1 cellular context compared by ENCODE assay signal in genomic region chr3:190345027-190345821, GRCh38.
A peak's percentile ranks its signal among the peaks of the same experiment; 100 is the strongest.
TF ChIP-seq lines count a peak whose summit lies in the region.

No MANE protein-coding gene starts in this region.

TF ChIP-seq in GM12878, 131 proteins besides CTCF, POLR2A, EP300 and RAD21 (continued from another document):
- no peak for TF ChIP-seq ZBTB33 (IDR thresholded peaks at IDR 0.05)
- 0 out of 2 replicates have a peak, but pooled peaks have one; percentile 18 for TF ChIP-seq RELB (IDR thresholded peaks at IDR 0.05; ENCODE audit: low read depth)
- no peak for TF ChIP-seq SPI1 (IDR thresholded peaks at IDR 0.05; ENCODE audit: borderline replicate concordance, insufficient read depth, low read depth, low read length)
- no peak for TF ChIP-seq HDGF (IDR thresholded peaks at IDR 0.05)
- TF ChIP-seq ZNF217 (IDR thresholded peaks at IDR 0.05): no peak
- 0 out of 2 replicates have a peak, but pooled peaks have one; percentile 18 for TF ChIP-seq EED (IDR thresholded peaks at IDR 0.05; ENCODE audit: low read depth)
- TF ChIP-seq ZBED1 (IDR thresholded peaks at IDR 0.05; ENCODE audit: borderline replicate concordance): no peak
- no peak for TF ChIP-seq SREBF2 (IDR thresholded peaks at IDR 0.05; ENCODE audit: low read length)
- TF ChIP-seq CREM (IDR thresholded peaks at IDR 0.05; ENCODE audit: low read depth): no peak
- TF ChIP-seq ZZZ3 (IDR thresholded peaks at IDR 0.05; ENCODE audit: control insufficient read depth, insufficient read length, low read depth): no peak
TF ChIP-seq in GM12878: peak in this region for 4.
